Comparison of ENCODE assay signal across 1 cellular context in genomic region chr6:159969921-159970320, GRCh38.
A peak's percentile ranks its signal among the peaks of the same experiment; 100 is the strongest.
TF ChIP-seq lines count a peak whose summit lies in the region.

No MANE protein-coding gene starts in this region.

TF ChIP-seq in HepG2, 621 proteins besides CTCF, POLR2A, EP300 and RAD21 (continued from another document and continues in another):
- TF ChIP-seq, protein P1, sequence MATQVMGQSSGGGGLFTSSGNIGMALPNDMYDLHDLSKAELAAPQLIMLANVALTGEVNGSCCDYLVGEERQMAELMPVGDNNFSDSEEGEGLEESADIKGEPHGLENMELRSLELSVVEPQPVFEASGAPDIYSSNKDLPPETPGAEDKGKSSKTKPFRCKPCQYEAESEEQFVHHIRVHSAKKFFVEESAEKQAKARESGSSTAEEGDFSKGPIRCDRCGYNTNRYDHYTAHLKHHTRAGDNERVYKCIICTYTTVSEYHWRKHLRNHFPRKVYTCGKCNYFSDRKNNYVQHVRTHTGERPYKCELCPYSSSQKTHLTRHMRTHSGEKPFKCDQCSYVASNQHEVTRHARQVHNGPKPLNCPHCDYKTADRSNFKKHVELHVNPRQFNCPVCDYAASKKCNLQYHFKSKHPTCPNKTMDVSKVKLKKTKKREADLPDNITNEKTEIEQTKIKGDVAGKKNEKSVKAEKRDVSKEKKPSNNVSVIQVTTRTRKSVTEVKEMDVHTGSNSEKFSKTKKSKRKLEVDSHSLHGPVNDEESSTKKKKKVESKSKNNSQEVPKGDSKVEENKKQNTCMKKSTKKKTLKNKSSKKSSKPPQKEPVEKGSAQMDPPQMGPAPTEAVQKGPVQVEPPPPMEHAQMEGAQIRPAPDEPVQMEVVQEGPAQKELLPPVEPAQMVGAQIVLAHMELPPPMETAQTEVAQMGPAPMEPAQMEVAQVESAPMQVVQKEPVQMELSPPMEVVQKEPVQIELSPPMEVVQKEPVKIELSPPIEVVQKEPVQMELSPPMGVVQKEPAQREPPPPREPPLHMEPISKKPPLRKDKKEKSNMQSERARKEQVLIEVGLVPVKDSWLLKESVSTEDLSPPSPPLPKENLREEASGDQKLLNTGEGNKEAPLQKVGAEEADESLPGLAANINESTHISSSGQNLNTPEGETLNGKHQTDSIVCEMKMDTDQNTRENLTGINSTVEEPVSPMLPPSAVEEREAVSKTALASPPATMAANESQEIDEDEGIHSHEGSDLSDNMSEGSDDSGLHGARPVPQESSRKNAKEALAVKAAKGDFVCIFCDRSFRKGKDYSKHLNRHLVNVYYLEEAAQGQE (IDR thresholded peaks at IDR 0.05; ENCODE audit: borderline replicate concordance in 1 of 2, low read depth in 1 of 2, low read length in 2 of 2) = peak in 1 of 2 experiments; percentile 12; a peak in 1 of 4 replicates
- TF ChIP-seq ZNF124 (CRISPR knock-in tag; IDR thresholded peaks at IDR 0.05) = 0 out of 2 replicates have a peak, but pooled peaks have one; percentile 40
- no peak for TF ChIP-seq TBP (CRISPR knock-in tag; IDR thresholded peaks at IDR 0.05)
- TF ChIP-seq, protein P2, sequence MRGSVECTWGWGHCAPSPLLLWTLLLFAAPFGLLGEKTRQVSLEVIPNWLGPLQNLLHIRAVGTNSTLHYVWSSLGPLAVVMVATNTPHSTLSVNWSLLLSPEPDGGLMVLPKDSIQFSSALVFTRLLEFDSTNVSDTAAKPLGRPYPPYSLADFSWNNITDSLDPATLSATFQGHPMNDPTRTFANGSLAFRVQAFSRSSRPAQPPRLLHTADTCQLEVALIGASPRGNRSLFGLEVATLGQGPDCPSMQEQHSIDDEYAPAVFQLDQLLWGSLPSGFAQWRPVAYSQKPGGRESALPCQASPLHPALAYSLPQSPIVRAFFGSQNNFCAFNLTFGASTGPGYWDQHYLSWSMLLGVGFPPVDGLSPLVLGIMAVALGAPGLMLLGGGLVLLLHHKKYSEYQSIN (CRISPR knock-in tag; IDR thresholded peaks at IDR 0.05; ENCODE audit: borderline replicate concordance) = no peak
- no peak for TF ChIP-seq IRF9 (CRISPR knock-in tag; IDR thresholded peaks at IDR 0.05; ENCODE audit: borderline replicate concordance)
- no peak for TF ChIP-seq ZNF891 (CRISPR knock-in tag; IDR thresholded peaks at IDR 0.05)
- no peak for TF ChIP-seq PHB2 (IDR thresholded peaks at IDR 0.05; ENCODE audit: partially characterized antibody)
- TF ChIP-seq FUBP1 (CRISPR knock-in tag; IDR thresholded peaks at IDR 0.05; ENCODE audit: borderline replicate concordance) = no peak
- TF ChIP-seq GLI4 (CRISPR knock-in tag; IDR thresholded peaks at IDR 0.05; ENCODE audit: borderline replicate concordance) = no peak
- TF ChIP-seq ZNF264 (CRISPR knock-in tag; IDR thresholded peaks at IDR 0.05) = peak; percentile 56; the same call in 1 of the 2 replicates
- TF ChIP-seq GZF1 (CRISPR knock-in tag; IDR thresholded peaks at IDR 0.05) = peak; percentile 70; the same call in 1 of the 2 replicates
- no peak for TF ChIP-seq CREBL2 (CRISPR knock-in tag; IDR thresholded peaks at IDR 0.05; ENCODE audit: borderline replicate concordance)
- TF ChIP-seq TBL1XR1 (IDR thresholded peaks at IDR 0.05; ENCODE audit: borderline replicate concordance, low read length, partially characterized antibody) = peak; percentile 52
- TF ChIP-seq, protein P3, sequence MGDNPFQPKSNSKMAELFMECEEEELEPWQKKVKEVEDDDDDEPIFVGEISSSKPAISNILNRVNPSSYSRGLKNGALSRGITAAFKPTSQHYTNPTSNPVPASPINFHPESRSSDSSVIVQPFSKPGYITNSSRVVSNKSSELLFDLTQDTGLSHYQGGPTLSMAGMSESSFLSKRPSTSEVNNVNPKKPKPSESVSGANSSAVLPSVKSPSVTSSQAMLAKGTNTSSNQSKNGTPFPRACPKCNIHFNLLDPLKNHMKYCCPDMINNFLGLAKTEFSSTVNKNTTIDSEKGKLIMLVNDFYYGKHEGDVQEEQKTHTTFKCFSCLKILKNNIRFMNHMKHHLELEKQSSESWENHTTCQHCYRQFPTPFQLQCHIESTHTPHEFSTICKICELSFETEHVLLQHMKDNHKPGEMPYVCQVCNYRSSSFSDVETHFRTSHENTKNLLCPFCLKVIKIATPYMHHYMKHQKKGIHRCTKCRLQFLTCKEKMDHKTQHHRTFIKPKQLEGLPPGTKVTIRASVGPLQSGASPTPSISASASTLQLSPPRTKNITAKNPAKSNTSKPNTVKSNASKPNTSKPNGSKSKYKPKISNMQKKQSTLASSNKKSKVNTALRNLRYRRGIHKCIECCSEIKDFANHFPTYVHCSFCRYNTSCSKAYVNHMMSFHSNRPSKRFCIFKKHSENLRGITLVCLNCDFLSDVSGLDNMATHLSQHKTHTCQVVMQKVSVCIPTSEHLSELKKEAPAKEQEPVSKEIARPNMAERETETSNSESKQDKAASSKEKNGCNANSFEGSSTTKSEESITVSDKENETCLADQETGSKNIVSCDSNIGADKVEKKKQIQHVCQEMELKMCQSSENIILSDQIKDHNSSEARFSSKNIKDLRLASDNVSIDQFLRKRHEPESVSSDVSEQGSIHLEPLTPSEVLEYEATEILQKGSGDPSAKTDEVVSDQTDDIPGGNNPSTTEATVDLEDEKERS (CRISPR knock-in tag; IDR thresholded peaks at IDR 0.05) = 0 out of 2 replicates have a peak, but pooled peaks have one; percentile 60
- no peak for TF ChIP-seq SMC3 (IDR thresholded peaks at IDR 0.05; ENCODE audit: low read length)
- no peak for TF ChIP-seq SNAI1 (CRISPR knock-in tag; IDR thresholded peaks at IDR 0.05; ENCODE audit: borderline replicate concordance)
- TF ChIP-seq NR3C1 (CRISPR knock-in tag; IDR thresholded peaks at IDR 0.05) = no peak
- TF ChIP-seq KDM3A (CRISPR knock-in tag; IDR thresholded peaks at IDR 0.05; ENCODE audit: low read depth) = no peak
- no peak for TF ChIP-seq ZBTB1 (CRISPR knock-in tag; IDR thresholded peaks at IDR 0.05; ENCODE audit: borderline replicate concordance)
- TF ChIP-seq ZNF143 (CRISPR knock-in tag; IDR thresholded peaks at IDR 0.05) = no peak
- TF ChIP-seq CC2D1A (CRISPR knock-in tag; IDR thresholded peaks at IDR 0.05) = no peak
- TF ChIP-seq ZMYM3 (CRISPR knock-in tag; IDR thresholded peaks at IDR 0.05) = no peak
- no peak for TF ChIP-seq ZNF784 (CRISPR knock-in tag; IDR thresholded peaks at IDR 0.05; ENCODE audit: borderline replicate concordance)
- TF ChIP-seq DRAP1 (CRISPR knock-in tag; IDR thresholded peaks at IDR 0.05) = 0 out of 2 replicates have a peak, but pooled peaks have one; percentile 39
- peak; percentile 46; the same call in 1 of the 2 replicates for TF ChIP-seq NR2F6 (IDR thresholded peaks at IDR 0.05)
- TF ChIP-seq NR2F6 (CRISPR knock-in tag; IDR thresholded peaks at IDR 0.05) = peak; percentile 51; the same call in 1 of the 2 replicates
- peak; percentile 72 for TF ChIP-seq ELF3 (CRISPR knock-in tag; IDR thresholded peaks at IDR 0.05)
- no peak for TF ChIP-seq THYN1 (CRISPR knock-in tag; IDR thresholded peaks at IDR 0.05; ENCODE audit: borderline replicate concordance, low read depth)
- TF ChIP-seq CENPBD1 (CRISPR knock-in tag; IDR thresholded peaks at IDR 0.05; ENCODE audit: borderline replicate concordance, low read depth) = no peak
- TF ChIP-seq, protein P4, sequence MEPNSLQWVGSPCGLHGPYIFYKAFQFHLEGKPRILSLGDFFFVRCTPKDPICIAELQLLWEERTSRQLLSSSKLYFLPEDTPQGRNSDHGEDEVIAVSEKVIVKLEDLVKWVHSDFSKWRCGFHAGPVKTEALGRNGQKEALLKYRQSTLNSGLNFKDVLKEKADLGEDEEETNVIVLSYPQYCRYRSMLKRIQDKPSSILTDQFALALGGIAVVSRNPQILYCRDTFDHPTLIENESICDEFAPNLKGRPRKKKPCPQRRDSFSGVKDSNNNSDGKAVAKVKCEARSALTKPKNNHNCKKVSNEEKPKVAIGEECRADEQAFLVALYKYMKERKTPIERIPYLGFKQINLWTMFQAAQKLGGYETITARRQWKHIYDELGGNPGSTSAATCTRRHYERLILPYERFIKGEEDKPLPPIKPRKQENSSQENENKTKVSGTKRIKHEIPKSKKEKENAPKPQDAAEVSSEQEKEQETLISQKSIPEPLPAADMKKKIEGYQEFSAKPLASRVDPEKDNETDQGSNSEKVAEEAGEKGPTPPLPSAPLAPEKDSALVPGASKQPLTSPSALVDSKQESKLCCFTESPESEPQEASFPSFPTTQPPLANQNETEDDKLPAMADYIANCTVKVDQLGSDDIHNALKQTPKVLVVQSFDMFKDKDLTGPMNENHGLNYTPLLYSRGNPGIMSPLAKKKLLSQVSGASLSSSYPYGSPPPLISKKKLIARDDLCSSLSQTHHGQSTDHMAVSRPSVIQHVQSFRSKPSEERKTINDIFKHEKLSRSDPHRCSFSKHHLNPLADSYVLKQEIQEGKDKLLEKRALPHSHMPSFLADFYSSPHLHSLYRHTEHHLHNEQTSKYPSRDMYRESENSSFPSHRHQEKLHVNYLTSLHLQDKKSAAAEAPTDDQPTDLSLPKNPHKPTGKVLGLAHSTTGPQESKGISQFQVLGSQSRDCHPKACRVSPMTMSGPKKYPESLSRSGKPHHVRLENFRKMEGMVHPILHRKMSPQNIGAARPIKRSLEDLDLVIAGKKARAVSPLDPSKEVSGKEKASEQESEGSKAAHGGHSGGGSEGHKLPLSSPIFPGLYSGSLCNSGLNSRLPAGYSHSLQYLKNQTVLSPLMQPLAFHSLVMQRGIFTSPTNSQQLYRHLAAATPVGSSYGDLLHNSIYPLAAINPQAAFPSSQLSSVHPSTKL (CRISPR knock-in tag; IDR thresholded peaks at IDR 0.05) = peak; percentile 34
- TF ChIP-seq ZNF724P (CRISPR knock-in tag; IDR thresholded peaks at IDR 0.05; ENCODE audit: borderline replicate concordance) = no peak
- TF ChIP-seq ZNF549 (CRISPR knock-in tag; IDR thresholded peaks at IDR 0.05) = no peak
- no peak for TF ChIP-seq SOX6 (IDR thresholded peaks at IDR 0.05)
- peak; percentile 54; the same call in 1 of the 2 replicates for TF ChIP-seq SOX6 (CRISPR knock-in tag; IDR thresholded peaks at IDR 0.05)
- TF ChIP-seq ZNF576 (CRISPR knock-in tag; IDR thresholded peaks at IDR 0.05) = no peak
- no peak for TF ChIP-seq MLLT10 (CRISPR knock-in tag; IDR thresholded peaks at IDR 0.05)
- TF ChIP-seq ZFAT (CRISPR knock-in tag; conservative IDR thresholded peaks at IDR 0.05) = no peak
- no peak; the same call in 1 of the 2 replicates for TF ChIP-seq ZNF878 (CRISPR knock-in tag; IDR thresholded peaks at IDR 0.05)
- TF ChIP-seq, protein P5, sequence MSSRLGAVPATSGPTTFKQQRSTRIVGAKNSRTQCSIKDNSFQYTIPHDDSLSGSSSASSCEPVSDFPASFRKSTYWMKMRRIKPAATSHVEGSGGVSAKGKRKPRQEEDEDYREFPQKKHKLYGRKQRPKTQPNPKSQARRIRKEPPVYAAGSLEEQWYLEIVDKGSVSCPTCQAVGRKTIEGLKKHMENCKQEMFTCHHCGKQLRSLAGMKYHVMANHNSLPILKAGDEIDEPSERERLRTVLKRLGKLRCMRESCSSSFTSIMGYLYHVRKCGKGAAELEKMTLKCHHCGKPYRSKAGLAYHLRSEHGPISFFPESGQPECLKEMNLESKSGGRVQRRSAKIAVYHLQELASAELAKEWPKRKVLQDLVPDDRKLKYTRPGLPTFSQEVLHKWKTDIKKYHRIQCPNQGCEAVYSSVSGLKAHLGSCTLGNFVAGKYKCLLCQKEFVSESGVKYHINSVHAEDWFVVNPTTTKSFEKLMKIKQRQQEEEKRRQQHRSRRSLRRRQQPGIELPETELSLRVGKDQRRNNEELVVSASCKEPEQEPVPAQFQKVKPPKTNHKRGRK (CRISPR knock-in tag; IDR thresholded peaks at IDR 0.05) = 0 out of 2 replicates have a peak, but pooled peaks have one; percentile 39
- TF ChIP-seq, protein P6, sequence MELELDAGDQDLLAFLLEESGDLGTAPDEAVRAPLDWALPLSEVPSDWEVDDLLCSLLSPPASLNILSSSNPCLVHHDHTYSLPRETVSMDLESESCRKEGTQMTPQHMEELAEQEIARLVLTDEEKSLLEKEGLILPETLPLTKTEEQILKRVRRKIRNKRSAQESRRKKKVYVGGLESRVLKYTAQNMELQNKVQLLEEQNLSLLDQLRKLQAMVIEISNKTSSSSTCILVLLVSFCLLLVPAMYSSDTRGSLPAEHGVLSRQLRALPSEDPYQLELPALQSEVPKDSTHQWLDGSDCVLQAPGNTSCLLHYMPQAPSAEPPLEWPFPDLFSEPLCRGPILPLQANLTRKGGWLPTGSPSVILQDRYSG (CRISPR knock-in tag; IDR thresholded peaks at IDR 0.05) = 0 out of 2 replicates have a peak, but pooled peaks have one; percentile 46
- TF ChIP-seq ZNF629 (CRISPR knock-in tag; conservative IDR thresholded peaks at IDR 0.05) = no peak
- TF ChIP-seq STAT5B (CRISPR knock-in tag; IDR thresholded peaks at IDR 0.05) = no peak
